4 cellular contexts compared by ENCODE assay signal in the genomic region with DNA sequence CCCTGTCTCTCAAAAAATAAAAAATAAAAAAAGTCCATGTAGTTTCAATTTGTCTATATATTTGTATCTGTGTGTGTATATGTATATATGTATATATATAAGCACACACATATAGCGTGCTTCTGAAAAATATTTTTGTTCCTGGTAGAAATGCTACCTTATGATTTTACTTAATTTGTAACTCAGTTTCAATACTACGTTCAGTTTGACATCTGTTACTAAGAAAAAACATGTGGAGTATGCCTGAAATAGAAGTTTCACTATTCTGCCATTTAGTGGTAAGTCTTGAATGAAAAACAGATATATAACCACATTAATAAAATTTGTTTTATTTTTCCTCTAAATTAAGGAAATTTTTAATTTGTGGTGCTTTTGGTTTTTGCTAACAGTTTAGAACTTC. TPM values are rescaled to one million over a fixed set of nuclear protein-coding genes. Genes with fewer than 3 reads are reported as not detected.
"Had no signal": no experiment of that assay in that cellular context is flagged by ENCODE, and none has a peak within 500 bp of the region (broad histone marks: within the 10 kb centered on the region; RNA-seq: fewer than 3 reads in every experiment).

No MANE protein-coding gene starts in this region.

- H3K4me3 ChIP-seq: GM12878 had no signal

- ATAC-seq: GM12878 had no signal

- DNase-seq: GDM1, GF-D8 had no signal

RNA-seq across cellular contexts. Expression of a gene that starts 14.2 kb away (rescaled TPM):
- total RNA-seq: G401 had no signal
